Comparison of ENCODE assay signal across 17 cellular contexts in genomic region chr6:143540192-143540591, GRCh38. TPM values are rescaled to one million over a fixed set of nuclear protein-coding genes. Genes with fewer than 3 reads are reported as not detected.
A peak's percentile ranks its signal among the peaks of the same experiment; 100 is the strongest.
DNase-seq lines count a peak whose midpoint lies in the region; ATAC-seq lines count a peak whose summit lies in the region.
"Had no signal": no experiment of that assay in that cellular context is flagged by ENCODE, and none has a peak within 500 bp of the region (broad histone marks: within the 10 kb centered on the region; RNA-seq: fewer than 3 reads in every experiment).

No MANE protein-coding gene starts in this region.

- peak overlapping the region; percentile 91 for H3K4me3 ChIP-seq in CD4-positive, CD25-positive, alpha-beta regulatory T cell (ENCODE audit: low read depth, low read length)
- H3K4me3 ChIP-seq: GM23338, PC-9 had no signal

- CTCF ChIA-PET in activated CD4-positive, alpha-beta T cell treated with anti-CD3 and anti-CD28 coated beads for 36 hours (lab: Charles Lee) = interaction anchor here (0.6 to 1.9 kb wide), 2 partner anchors 10 to 47 kb away, joined by 3 to 7 read pairs; no protein-coding TSS in a partner anchor

- H3K27me3 Mint-ChIP-seq in activated CD4-positive, alpha-beta T cell treated with anti-CD3 and anti-CD28 coated beads for 36 hours = no peaks in the 10 kb centered on the region
- H3K27me3 Mint-ChIP-seq in CD4-positive, CD25-positive, alpha-beta regulatory T cell = no peaks in the 10 kb centered on the region
- H3K27me3 Mint-ChIP-seq in central memory CD8-positive, alpha-beta T cell = no peaks in the 10 kb centered on the region

- H3K9me3 Mint-ChIP-seq in activated CD4-positive, alpha-beta T cell treated with anti-CD3 and anti-CD28 coated beads for 36 hours (ENCODE audit: low read depth) = no peaks in the 10 kb centered on the region
- H3K9me3 Mint-ChIP-seq in CD4-positive, CD25-positive, alpha-beta regulatory T cell = peaks cover 0 to 1% (median 0%) of the 10 kb centered on the region in 7 donors
- H3K9me3 Mint-ChIP-seq in central memory CD8-positive, alpha-beta T cell = no peaks in the 10 kb centered on the region
- H3K9me3 Mint-ChIP-seq: GM23338 had no signal

- peak overlapping the region; percentile 56 for H3K27ac Mint-ChIP-seq in activated CD4-positive, alpha-beta T cell treated with anti-CD3 and anti-CD28 coated beads for 36 hours
- H3K27ac Mint-ChIP-seq in CD4-positive, CD25-positive, alpha-beta regulatory T cell = peak overlapping the region; percentile 92 to 98 (median 92)
- H3K27ac Mint-ChIP-seq in central memory CD8-positive, alpha-beta T cell (ENCODE audit: low read depth) = peak overlapping the region; percentile 93
- H3K27ac Mint-ChIP-seq: GM23338 had no signal

- no peak for ATAC-seq in activated CD4-positive, alpha-beta T cell treated with anti-CD3 and anti-CD28 coated beads for 36 hours
- no peak for ATAC-seq in CD4-positive, CD25-positive, alpha-beta regulatory T cell (ENCODE audit: low read depth in 2 of 2)
- no peak for ATAC-seq in central memory CD8-positive, alpha-beta T cell (replicated peaks; ENCODE audit: extremely low read depth, poor library complexity, severe bottlenecking)
- ATAC-seq in GM21717 (IDR thresholded peaks at IDR 0.05; ENCODE audit: unreplicated experiment) = no peak

- H3K4me3 Mint-ChIP-seq in activated CD4-positive, alpha-beta T cell treated with anti-CD3 and anti-CD28 coated beads for 36 hours = peak overlapping the region; percentile 80
- peak overlapping the region; percentile 79 to 95 (median 90) for H3K4me3 Mint-ChIP-seq in CD4-positive, CD25-positive, alpha-beta regulatory T cell
- peak overlapping the region; percentile 86 for H3K4me3 Mint-ChIP-seq in central memory CD8-positive, alpha-beta T cell
- H3K4me3 Mint-ChIP-seq: GM23338 had no signal

- peak overlapping the region; percentile 82 for H3K27ac ChIP-seq in CD4-positive, CD25-positive, alpha-beta regulatory T cell (ENCODE audit: insufficient read depth, low read length, poor library complexity, severe bottlenecking)
- H3K27ac ChIP-seq: PC-9 had no signal

- POLR2A ChIA-PET in activated CD4-positive, alpha-beta T cell treated with anti-CD3 and anti-CD28 coated beads for 36 hours (lab: Charles Lee) = no interaction called here

- no peak for DNase-seq in activated CD4-positive, alpha-beta T cell treated with anti-CD3 and anti-CD28 coated beads for 36 hours
- DNase-seq in activated CD4-positive, alpha-beta T cell treated with anti-CD3 and anti-CD28 coated beads, Interleukin-2, amount 50 U/mL, for 4 hours = no peak
- DNase-seq in CD4-positive, CD25-positive, alpha-beta regulatory T cell = no peak
- DNase-seq in NCI-H69 (lab: John Stamatoyannopoulos, UW) (peak; percentile 48), NCI-H1930 (lab: John Stamatoyannopoulos, UW) (no peak)
- DNase-seq in central memory CD8-positive, alpha-beta T cell (ENCODE audit: low spot score in 2 of 2) = no peak
- no peak for DNase-seq in stimulated activated naive CD4-positive, alpha-beta T cell treated with Interleukin-2 at 50 U/mL for 16 hours (lab: John Stamatoyannopoulos, UW)
- DNase-seq: C1 segment of cervical spinal cord, DMS79, KBM-7, NCI-H1048, NCI-H1694 treated with DMSO at 0.1 percent for 48 hours, NCI-H446, NCI-H748 treated with DMSO at 0.1 percent for 48 hours, PC-9 had no signal

- intact Hi-C loops in activated CD4-positive, alpha-beta T cell treated with anti-CD3 and anti-CD28 coated beads for 36 hours (cut with DNase I, micrococcal nuclease) = no loop called here

- H3K27me3 ChIP-seq in CD4-positive, CD25-positive, alpha-beta regulatory T cell (ENCODE audit: control insufficient read depth, insufficient read depth, low read length) = no peaks in the 10 kb centered on the region

- H3K9me3 ChIP-seq in CD4-positive, CD25-positive, alpha-beta regulatory T cell (ENCODE audit: control insufficient read depth in 2 of 2, low read length in 2 of 2) = no peaks in the 10 kb centered on the region

- H3K36me3 ChIP-seq in CD4-positive, CD25-positive, alpha-beta regulatory T cell (ENCODE audit: control insufficient read depth, insufficient read depth, low read length) = no peaks in the 10 kb centered on the region

- peaks cover 64% of the 10 kb centered on the region for H3K4me1 Mint-ChIP-seq in activated CD4-positive, alpha-beta T cell treated with anti-CD3 and anti-CD28 coated beads for 36 hours
- peaks cover 31 to 85% (median 65%) of the 10 kb centered on the region in 4 donors for H3K4me1 Mint-ChIP-seq in CD4-positive, CD25-positive, alpha-beta regulatory T cell
- H3K4me1 Mint-ChIP-seq in central memory CD8-positive, alpha-beta T cell = peaks cover 75% of the 10 kb centered on the region

- H3K4me1 ChIP-seq in CD4-positive, CD25-positive, alpha-beta regulatory T cell (ENCODE audit: control insufficient read depth, insufficient read depth, low read length, poor library complexity, severe bottlenecking) = peaks cover 85% of the 10 kb centered on the region

- no peaks in the 10 kb centered on the region for H3K36me3 Mint-ChIP-seq in activated CD4-positive, alpha-beta T cell treated with anti-CD3 and anti-CD28 coated beads for 36 hours (ENCODE audit: low read depth)
- H3K36me3 Mint-ChIP-seq in CD4-positive, CD25-positive, alpha-beta regulatory T cell = no peaks in the 10 kb centered on the region
- peaks cover 8% of the 10 kb centered on the region for H3K36me3 Mint-ChIP-seq in central memory CD8-positive, alpha-beta T cell (ENCODE audit: insufficient read depth)

RNA-seq across cellular contexts. Expression of gene FUCA2, which starts 28.7 kb away (rescaled TPM):
- 1 to 10 TPM; 6.7 to 7.8 TPM for total RNA-seq in activated CD4-positive, alpha-beta T cell treated with anti-CD3 and anti-CD28 coated beads for 36 hours
- 6.1 TPM for total RNA-seq in CD4-positive, CD25-positive, alpha-beta regulatory T cell
- 10 to 100 TPM; 14.1 to 23.6 (median 22.2) TPM for polyA plus RNA-seq in CD4-positive, CD25-positive, alpha-beta regulatory T cell
